ENCODE assay signal across 37 cellular contexts in the genomic region with DNA sequence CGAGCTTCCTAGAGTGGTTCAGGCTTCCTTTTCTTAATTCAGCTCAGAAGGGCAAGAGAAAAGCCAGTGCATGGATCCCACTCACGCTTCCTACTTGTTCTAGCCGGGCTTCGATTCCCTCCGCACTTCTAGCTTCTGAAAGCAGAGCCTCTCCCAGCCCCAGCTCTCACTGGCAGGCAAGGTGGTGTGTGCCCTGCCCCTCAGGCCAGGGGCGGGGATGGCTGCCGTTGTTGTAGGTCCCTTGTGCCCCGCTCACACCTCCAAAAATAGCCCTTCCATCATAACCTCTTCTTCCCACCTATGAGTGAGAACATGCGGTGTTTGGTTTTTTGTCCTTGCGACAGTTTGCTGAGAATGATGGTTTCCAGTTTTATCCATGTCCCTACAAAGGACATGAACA.
"Had no signal": no experiment of that assay in that cellular context is flagged by ENCODE, and none has a peak within 500 bp of the region (broad histone marks: within the 10 kb centered on the region; RNA-seq: fewer than 3 reads in every experiment).

No MANE protein-coding gene starts in this region.

- H3K4me3 Mint-ChIP-seq: activated CD4-positive, alpha-beta memory T cell treated with anti-CD3 and anti-CD28 coated beads for 36 hours; activated CD4-positive, alpha-beta T cell treated with anti-CD3 and anti-CD28 coated beads, Interleukin-2, amount 10 ng/mL, durations not matched to agents 24 days and 14 days; activated CD8-positive, alpha-beta T cell treated with anti-CD3 and anti-CD28 coated beads for 36 hours; activated naive CD4-positive, alpha-beta T cell treated with anti-CD3 and anti-CD28 coated beads for 36 hours; activated naive CD8-positive, alpha-beta T cell treated with anti-CD3 and anti-CD28 coated beads for 36 hours; activated T-cell treated with anti-CD3 and anti-CD28 coated beads, Interleukin-2, amount 50 U/mL, for 4 hours; activated T-cell treated with anti-CD3 and anti-CD28 coated beads, Interleukin-2, amount 50 U/mL, for 72 hours; activated T-helper 1 cell treated with anti-CD3 and anti-CD28 coated beads, Interleukin-12 subunit alpha, Interleukin-12 subunit beta, Interleukin-2, Interleukin-4 antibody, amounts not matched to agents 30 ng/mL and 10 ng/mL and 1 ng/mL, durations not matched to agents 14 hours and 24 hours and 36 hours; activated T-helper 17 cell treated with anti-CD3 and anti-CD28 coated beads, Interleukin-2, amount 50 U/mL, for 72 hours; central memory CD8-positive, alpha-beta T cell; T-helper 1 cell treated with Interleukin-12 subunit alpha and Interleukin-12 subunit beta and Interleukin-4 antibody, amounts not matched to agents 30 μg/mL and 1 μg/mL, for 36 hours; T-helper 2 cell treated with Interferon-gamma antibody and Interleukin-4, amounts not matched to agents 5 μg/mL and 100 μg/mL, for 36 hours; WTC11 had no signal

- H3K27ac ChIP-seq: adrenal gland, body of pancreas, brain microvascular endothelial cell, breast epithelium, WERI-Rb-1 had no signal

- H3K9me3 ChIP-seq: adrenal gland, body of pancreas, breast epithelium had no signal

- H3K36me3 ChIP-seq: adrenal gland, brain microvascular endothelial cell, breast epithelium, WERI-Rb-1 had no signal

- H3K36me3 Mint-ChIP-seq: activated CD4-positive, alpha-beta memory T cell treated with anti-CD3 and anti-CD28 coated beads for 36 hours; activated naive CD4-positive, alpha-beta T cell treated with anti-CD3 and anti-CD28 coated beads, Interleukin-2, amount 50 U/mL, for 72 hours; activated naive CD8-positive, alpha-beta T cell treated with anti-CD3 and anti-CD28 coated beads for 36 hours; WTC11 had no signal

- H3K9me3 Mint-ChIP-seq: activated CD4-positive, alpha-beta memory T cell treated with anti-CD3 and anti-CD28 coated beads for 36 hours; activated CD4-positive, alpha-beta T cell treated with anti-CD3 and anti-CD28 coated beads, Interleukin-2, amount 10 ng/mL, durations not matched to agents 24 days and 14 days; activated CD8-positive, alpha-beta T cell treated with anti-CD3 and anti-CD28 coated beads for 36 hours; activated naive CD4-positive, alpha-beta T cell treated with anti-CD3 and anti-CD28 coated beads for 36 hours; activated naive CD4-positive, alpha-beta T cell treated with anti-CD3 and anti-CD28 coated beads, Interleukin-2, amount 50 U/mL, for 72 hours; activated naive CD8-positive, alpha-beta T cell treated with anti-CD3 and anti-CD28 coated beads for 36 hours; activated T-cell treated with anti-CD3 and anti-CD28 coated beads, Interleukin-2, amount 50 U/mL, for 4 hours; activated T-cell treated with anti-CD3 and anti-CD28 coated beads, Interleukin-2, amount 50 U/mL, for 72 hours; activated T-helper 1 cell treated with anti-CD3 and anti-CD28 coated beads, Interleukin-12 subunit alpha, Interleukin-12 subunit beta, Interleukin-2, Interleukin-4 antibody, amounts not matched to agents 30 ng/mL and 10 ng/mL and 1 ng/mL, durations not matched to agents 14 hours and 24 hours and 36 hours; activated T-helper 17 cell treated with anti-CD3 and anti-CD28 coated beads, Interleukin-2, amount 50 U/mL, for 72 hours; central memory CD8-positive, alpha-beta T cell; T-helper 1 cell treated with Interleukin-12 subunit alpha and Interleukin-12 subunit beta and Interleukin-4 antibody, amounts not matched to agents 30 μg/mL and 1 μg/mL, for 36 hours; T-helper 2 cell treated with Interferon-gamma antibody and Interleukin-4, amounts not matched to agents 5 μg/mL and 100 μg/mL, for 36 hours; WTC11 had no signal

- ATAC-seq: activated CD8-positive, alpha-beta T cell treated with anti-CD3 and anti-CD28 coated beads for 36 hours; activated naive CD4-positive, alpha-beta T cell treated with anti-CD3 and anti-CD28 coated beads, Interleukin-2, amount 50 U/mL, for 72 hours; activated T-cell treated with anti-CD3 and anti-CD28 coated beads, Interleukin-2, amount 50 U/mL, for 4 hours; activated T-cell treated with anti-CD3 and anti-CD28 coated beads, Interleukin-2, amount 50 U/mL, for 72 hours; activated T-helper 17 cell treated with anti-CD3 and anti-CD28 coated beads, Interleukin-2, amount 50 U/mL, for 72 hours; body of pancreas; WTC11 had no signal

- H3K4me1 Mint-ChIP-seq: activated CD4-positive, alpha-beta T cell treated with anti-CD3 and anti-CD28 coated beads, Interleukin-2, amount 10 ng/mL, durations not matched to agents 24 days and 14 days; activated naive CD8-positive, alpha-beta T cell treated with anti-CD3 and anti-CD28 coated beads for 36 hours; activated T-helper 17 cell treated with anti-CD3 and anti-CD28 coated beads, Interleukin-2, amount 50 U/mL, for 72 hours; central memory CD8-positive, alpha-beta T cell had no signal

- H3K27ac Mint-ChIP-seq: activated CD4-positive, alpha-beta memory T cell treated with anti-CD3 and anti-CD28 coated beads for 36 hours; activated CD4-positive, alpha-beta T cell treated with anti-CD3 and anti-CD28 coated beads, Interleukin-2, amount 10 ng/mL, durations not matched to agents 24 days and 14 days; activated CD8-positive, alpha-beta T cell treated with anti-CD3 and anti-CD28 coated beads for 36 hours; activated naive CD4-positive, alpha-beta T cell treated with anti-CD3 and anti-CD28 coated beads for 36 hours; activated naive CD4-positive, alpha-beta T cell treated with anti-CD3 and anti-CD28 coated beads, Interleukin-2, amount 50 U/mL, for 72 hours; activated naive CD8-positive, alpha-beta T cell treated with anti-CD3 and anti-CD28 coated beads for 36 hours; activated T-cell treated with anti-CD3 and anti-CD28 coated beads, Interleukin-2, amount 50 U/mL, for 72 hours; activated T-helper 1 cell treated with anti-CD3 and anti-CD28 coated beads, Interleukin-12 subunit alpha, Interleukin-12 subunit beta, Interleukin-2, Interleukin-4 antibody, amounts not matched to agents 30 ng/mL and 10 ng/mL and 1 ng/mL, durations not matched to agents 14 hours and 24 hours and 36 hours; activated T-helper 17 cell treated with anti-CD3 and anti-CD28 coated beads, Interleukin-2, amount 50 U/mL, for 72 hours; T-helper 1 cell treated with Interleukin-12 subunit alpha and Interleukin-12 subunit beta and Interleukin-4 antibody, amounts not matched to agents 30 μg/mL and 1 μg/mL, for 36 hours; T-helper 2 cell treated with Interferon-gamma antibody and Interleukin-4, amounts not matched to agents 5 μg/mL and 100 μg/mL, for 36 hours; WTC11 had no signal

- DNase-seq: activated CD4-positive, alpha-beta memory T cell treated with anti-CD3 and anti-CD28 coated beads for 36 hours; activated CD4-positive, alpha-beta T cell treated with anti-CD3 and anti-CD28 coated beads for 4 hours; activated CD4-positive, alpha-beta T cell treated with anti-CD3 and anti-CD28 coated beads, Interleukin-2, amount 10 ng/mL, durations not matched to agents 24 days and 14 days; activated CD4-positive, alpha-beta T cell treated with anti-CD3 and anti-CD28 coated beads, Interleukin-2, amount 50 U/mL, for 1 hour; activated CD4-positive, alpha-beta T cell treated with anti-CD3 and anti-CD28 coated beads, Interleukin-2, amount 50 U/mL, for 4 hours; activated CD4-positive, CD25-positive, alpha-beta regulatory T cell treated with anti-CD3 and anti-CD28 coated beads, Interleukin-2, amount 50 U/mL, for 72 hours; activated CD8-positive, alpha-beta memory T cell treated with anti-CD3 and anti-CD28 coated beads, Interleukin-2, amount 50 U/mL, for 4 hours; activated CD8-positive, alpha-beta T cell treated with anti-CD3 and anti-CD28 coated beads for 36 hours; activated effector memory CD4-positive, alpha-beta T cell treated with anti-CD3 and anti-CD28 coated beads, Interleukin-2, amount 50 U/mL, for 16 hours; activated gamma-delta T cell treated with Interleukin-2 at 50 U/mL for 16 hours; activated naive CD4-positive, alpha-beta T cell; activated naive CD4-positive, alpha-beta T cell treated with anti-CD3 and anti-CD28 coated beads for 36 hours; activated naive CD4-positive, alpha-beta T cell treated with anti-CD3 and anti-CD28 coated beads, Interleukin-2, amount 50 U/mL, for 16 hours; activated naive CD8-positive, alpha-beta T cell treated with anti-CD3 and anti-CD28 coated beads for 36 hours; activated T-cell treated with anti-CD3 and anti-CD28 coated beads for 4 hours; activated T-cell treated with anti-CD3 and anti-CD28 coated beads, Interleukin-2, amount 50 U/mL, for 1 hour; activated T-cell treated with anti-CD3 and anti-CD28 coated beads, Interleukin-2, amount 50 U/mL, for 4 hours; activated T-cell treated with anti-CD3 and anti-CD28 coated beads, Interleukin-2, amount 50 U/mL, for 72 hours; adrenal gland; amniotic stem cell; aorta; body of pancreas; brain microvascular endothelial cell; caudate nucleus; cerebellar nuclear complex; T-helper 1 cell; T-helper 2 cell; T-helper 9 cell; WERI-Rb-1 had no signal

- H3K4me1 ChIP-seq: adrenal gland, breast epithelium had no signal

- H3K27me3 ChIP-seq: adrenal gland, body of pancreas, brain microvascular endothelial cell, breast epithelium had no signal

- H3K4me3 ChIP-seq: adrenal gland, body of pancreas, breast epithelium had no signal
